Comparison of ENCODE assay signal across 2 cellular contexts in genomic region chr10:133324857-133325260, GRCh38.
TF ChIP-seq lines count a peak whose summit lies in the region.

No MANE protein-coding gene starts in this region.

TF ChIP-seq in A549, 52 proteins besides CTCF, POLR2A, EP300 and RAD21 (continued from another document):
- no peak for TF ChIP-seq ELK1 (IDR thresholded peaks at IDR 0.05; ENCODE audit: low read depth, low read length)
- TF ChIP-seq FOXS1 (CRISPR knock-in tag; IDR thresholded peaks at IDR 0.05): no peak
- TF ChIP-seq KDM5A (IDR thresholded peaks at IDR 0.05): no peak
- no peak for TF ChIP-seq CEBPB (IDR thresholded peaks at IDR 0.05)
- no peak for TF ChIP-seq HEYL (CRISPR knock-in tag; IDR thresholded peaks at IDR 0.05)
- TF ChIP-seq RCOR1 (IDR thresholded peaks at IDR 0.05; ENCODE audit: low read depth, low read length): no peak
- no peak for TF ChIP-seq EHF (CRISPR knock-in tag; IDR thresholded peaks at IDR 0.05)
- TF ChIP-seq RNF2 (IDR thresholded peaks at IDR 0.05; ENCODE audit: borderline replicate concordance, low read depth): no peak
- TF ChIP-seq HOXA7 (CRISPR knock-in tag; IDR thresholded peaks at IDR 0.05): no peak
- no peak for TF ChIP-seq E2F6 (IDR thresholded peaks at IDR 0.05; ENCODE audit: borderline replicate concordance, low read depth)

TF ChIP-seq in WTC11, 78 proteins besides CTCF, POLR2A, EP300 and RAD21 (continued from another document):
- TF ChIP-seq ATF6 (CRISPR knock-in tag; IDR thresholded peaks at IDR 0.05) (no peak), CDX4 (CRISPR knock-in tag; IDR thresholded peaks at IDR 0.05; ENCODE audit: borderline replicate concordance) (no peak), ZNF671 (CRISPR knock-in tag; IDR thresholded peaks at IDR 0.05) (no peak), ZMAT4 (CRISPR knock-in tag; IDR thresholded peaks at IDR 0.05) (no peak)
